In genomic region chr18:32714571-32715148, GRCh38 we compare ENCODE assay signal across 8 cellular contexts. TPM values are rescaled to one million over a fixed set of nuclear protein-coding genes. Genes with fewer than 3 reads are reported as not detected.
DNase-seq lines count a peak whose midpoint lies in the region; ATAC-seq, FAIRE-seq and TF ChIP-seq lines count a peak whose summit lies in the region.

No MANE protein-coding gene starts in this region.

- ATAC-seq in GM21447 (IDR thresholded peaks at IDR 0.05; ENCODE audit: unreplicated experiment) (peak; percentile 99), HG03558 (IDR thresholded peaks at IDR 0.05; ENCODE audit: extremely low read depth, unreplicated experiment) (peak; percentile 95)
- ATAC-seq in stimulated activated memory B cell treated with anti-CD40 and anti-IgM and Interleukin-4, amounts not matched to agents 10 μg/mL and 1 μg/mL and 100 μg/mL, for 72 hours: peak; percentile 75

- H3K27me3 Mint-ChIP-seq in astrocyte (ENCODE audit: low read depth, unreplicated experiment): no peaks in the 10 kb centered on the region
- no peaks in the 10 kb centered on the region for H3K27me3 Mint-ChIP-seq in stimulated activated memory B cell treated with anti-CD40 and anti-IgM and Interleukin-4, amounts not matched to agents 10 μg/mL and 1 μg/mL and 100 μg/mL, for 72 hours

- no peak overlapping the region for H3K9ac ChIP-seq in astrocyte (ENCODE audit: low read length)

- H4K20me1 ChIP-seq in astrocyte (ENCODE audit: insufficient read depth, low read length): no peaks in the 10 kb centered on the region

- H3K4me1 ChIP-seq in astrocyte (ENCODE audit: insufficient read depth, low read length): no peaks in the 10 kb centered on the region

- H3K27me3 ChIP-seq in astrocyte (ENCODE audit: insufficient read depth, low read length): no peaks in the 10 kb centered on the region

- H3K36me3 Mint-ChIP-seq in astrocyte (ENCODE audit: low read depth, unreplicated experiment): no peaks in the 10 kb centered on the region
- H3K36me3 Mint-ChIP-seq in stimulated activated memory B cell treated with anti-CD40 and anti-IgM and Interleukin-4, amounts not matched to agents 10 μg/mL and 1 μg/mL and 100 μg/mL, for 72 hours: peaks cover 4% of the 10 kb centered on the region

- H3K36me3 ChIP-seq in astrocyte (ENCODE audit: insufficient read depth, low read length): no peaks in the 10 kb centered on the region

- H3K4me3 Mint-ChIP-seq in astrocyte (ENCODE audit: unreplicated experiment): no peak overlapping the region
- H3K4me3 Mint-ChIP-seq in stimulated activated memory B cell treated with anti-CD40 and anti-IgM and Interleukin-4, amounts not matched to agents 10 μg/mL and 1 μg/mL and 100 μg/mL, for 72 hours: no peak overlapping the region

- peaks cover 1% of the 10 kb centered on the region for H3K4me1 Mint-ChIP-seq in astrocyte (ENCODE audit: low read depth, unreplicated experiment)
- peaks cover 13% of the 10 kb centered on the region for H3K4me1 Mint-ChIP-seq in stimulated activated memory B cell treated with anti-CD40 and anti-IgM and Interleukin-4, amounts not matched to agents 10 μg/mL and 1 μg/mL and 100 μg/mL, for 72 hours

- FAIRE-seq in astrocyte (lab: Jason Lieb, UNC): no peak

- H3K4me2 ChIP-seq in astrocyte (ENCODE audit: low read length): no peak overlapping the region

- DNase-seq in DMS 273 (lab: John Stamatoyannopoulos, UW; ENCODE audit: unreplicated experiment) (peak; percentile 71), DMS 273 treated with DMSO at 0.1 percent for 48 hours (lab: John Stamatoyannopoulos, UW) (no peak), NCI-H524 treated with DMSO at 0.1 percent for 48 hours (lab: John Stamatoyannopoulos, UW) (peak; percentile 44), astrocyte (ENCODE audit: low read depth) (peak; percentile 48), hippocampal formation (lab: John Stamatoyannopoulos, UW) (peak; percentile 10 to 88)

- peak; percentile 90 for TF ChIP-seq CTCF in astrocyte (IDR thresholded peaks at IDR 0.05; ENCODE audit: insufficient read depth, low read depth, low read length)

- H3K4me3 ChIP-seq in astrocyte (ENCODE audit: insufficient read depth, low read depth, low read length): no peak overlapping the region

- H3K9me3 ChIP-seq in astrocyte (ENCODE audit: insufficient read depth, low read depth, low read length): no peaks in the 10 kb centered on the region

- H3K79me2 ChIP-seq in astrocyte (ENCODE audit: insufficient read depth, low read length): no peaks in the 10 kb centered on the region

- H3K27ac ChIP-seq in astrocyte (ENCODE audit: low read depth, low read length): no peak overlapping the region

- peak overlapping the region; percentile 44 for H2AFZ ChIP-seq in astrocyte (ENCODE audit: low read depth, low read length)

- no peaks in the 10 kb centered on the region for H3K9me3 Mint-ChIP-seq in astrocyte (ENCODE audit: unreplicated experiment)
- no peaks in the 10 kb centered on the region for H3K9me3 Mint-ChIP-seq in stimulated activated memory B cell treated with anti-CD40 and anti-IgM and Interleukin-4, amounts not matched to agents 10 μg/mL and 1 μg/mL and 100 μg/mL, for 72 hours

- no peak overlapping the region for H3K27ac Mint-ChIP-seq in astrocyte (ENCODE audit: unreplicated experiment)
- H3K27ac Mint-ChIP-seq in stimulated activated memory B cell treated with anti-CD40 and anti-IgM and Interleukin-4, amounts not matched to agents 10 μg/mL and 1 μg/mL and 100 μg/mL, for 72 hours: no peak overlapping the region

RNA-seq across cellular contexts. Expression of gene KLHL14, which starts 58.2 kb away (rescaled TPM):
- 0.39 and 0.43 TPM in 2 replicates for total RNA-seq in astrocyte
